16 cellular contexts compared by ENCODE assay signal in the genomic region with DNA sequence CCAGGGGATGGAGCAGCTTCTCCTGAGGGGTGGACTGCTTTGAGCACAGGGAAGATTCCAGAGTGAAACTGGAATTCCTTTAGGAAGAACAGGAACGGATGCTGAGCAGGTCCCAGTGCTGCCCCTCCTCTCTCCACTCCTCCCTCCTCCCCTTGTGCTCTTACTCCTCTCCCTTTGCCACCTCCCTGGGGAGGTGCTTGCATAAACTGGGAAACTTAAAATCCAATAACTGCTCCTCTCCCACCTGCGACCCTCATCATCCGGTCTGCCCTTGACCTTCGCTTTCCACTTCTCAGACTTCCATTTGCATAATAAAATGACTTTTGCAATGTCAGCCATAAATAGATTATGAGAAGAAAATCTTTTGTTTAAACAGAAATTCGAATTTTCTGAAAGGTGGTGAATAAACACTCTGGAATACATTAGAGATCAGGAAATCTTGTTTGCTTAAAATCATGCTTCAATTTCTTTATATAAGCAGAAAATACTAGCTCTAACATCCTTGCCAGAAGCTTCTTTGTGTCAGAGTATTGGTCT.
"Had no signal": no experiment of that assay in that cellular context is flagged by ENCODE, and none has a peak within 500 bp of the region (broad histone marks: within the 10 kb centered on the region; RNA-seq: fewer than 3 reads in every experiment).

No MANE protein-coding gene starts in this region.

- H3K27ac Mint-ChIP-seq: dendritic cell treated with granulocyte-macrophage colony-stimulating factor and Interleukin-4, amounts not matched to agents 40 ng/mL and 50 ng/mL, for 4 days; nephron had no signal

- H3K9me3 Mint-ChIP-seq: dendritic cell treated with granulocyte-macrophage colony-stimulating factor and Interleukin-4, amounts not matched to agents 40 ng/mL and 50 ng/mL, for 4 days had no signal

- H3K36me3 Mint-ChIP-seq: naive B cell had no signal

- H3K4me3 ChIP-seq: esophagus squamous epithelium, gastroesophageal sphincter, lung, psoas muscle had no signal

- DNase-seq: esophagus squamous epithelium; foreskin fibroblast; kidney; left cardiac atrium; left ventricle myocardium superior; mesenchymal stem cell; naive B cell; psoas muscle; small intestine; stimulated activated CD4-positive, alpha-beta T cell treated with anti-CD3 and anti-CD28 coated beads, Interleukin-12 subunit alpha, Interleukin-12 subunit beta, amount 100 ng/mL, for 4 hours; stimulated activated naive CD4-positive, alpha-beta T cell treated with Interleukin-2 at 50 U/mL for 16 hours had no signal

- ATAC-seq: gastroesophageal sphincter, left cardiac atrium, left ventricle myocardium superior, psoas muscle had no signal

- H3K4me3 Mint-ChIP-seq: dendritic cell treated with granulocyte-macrophage colony-stimulating factor and Interleukin-4, amounts not matched to agents 40 ng/mL and 50 ng/mL, for 4 days; naive B cell; nephron had no signal

- H3K27me3 ChIP-seq: gastroesophageal sphincter had no signal

- H3K36me3 ChIP-seq: esophagus squamous epithelium, gastroesophageal sphincter had no signal

- FAIRE-seq: colon, kidney, small intestine had no signal

- H3K9me3 ChIP-seq: esophagus squamous epithelium, gastroesophageal sphincter had no signal

- H3K27ac ChIP-seq: esophagus squamous epithelium, gastroesophageal sphincter, psoas muscle had no signal

- H3K4me1 Mint-ChIP-seq: nephron had no signal

- H3K4me1 ChIP-seq: psoas muscle had no signal
